8 cellular contexts compared by ENCODE assay signal in genomic region chr4:101527186-101527585, GRCh38.
A peak's percentile ranks its signal among the peaks of the same experiment; 100 is the strongest.
DNase-seq lines count a peak whose midpoint lies in the region; ATAC-seq and TF ChIP-seq lines count a peak whose summit lies in the region.

No MANE protein-coding gene starts in this region.

- TF ChIP-seq CTCF in natural killer cell (IDR thresholded peaks at IDR 0.05): no peak

- no peaks in the 10 kb centered on the region for H3K36me3 Mint-ChIP-seq in activated CD4-positive, alpha-beta T cell treated with anti-CD3 and anti-CD28 coated beads, Interleukin-2, amount 10 ng/mL, durations not matched to agents 7 days and 5 days (ENCODE audit: low read depth)
- H3K36me3 Mint-ChIP-seq in natural killer cell: no peaks in the 10 kb centered on the region

- H3K27ac Mint-ChIP-seq in activated CD4-positive, alpha-beta T cell treated with anti-CD3 and anti-CD28 coated beads, Interleukin-2, amount 10 ng/mL, durations not matched to agents 7 days and 5 days: no peak overlapping the region
- H3K27ac Mint-ChIP-seq in natural killer cell: peak overlapping the region; percentile 56 to 71

- peak; percentile 55 for DNase-seq in activated CD4-positive, alpha-beta T cell treated with anti-CD3 and anti-CD28 coated beads, Interleukin-2, amount 10 ng/mL, durations not matched to agents 7 days and 5 days
- DNase-seq in natural killer cell: peak; percentile 51
- DNase-seq in anterior cingulate cortex (lab: John Stamatoyannopoulos, UW): no peak
- no peak for DNase-seq in SHP77 (lab: John Stamatoyannopoulos, UW)
- DNase-seq in superior temporal gyrus (ENCODE audit: extremely low spot score): no peak
- no peak for DNase-seq in hippocampal formation (lab: John Stamatoyannopoulos, UW)

- no peak overlapping the region for H3K4me3 Mint-ChIP-seq in activated CD4-positive, alpha-beta T cell treated with anti-CD3 and anti-CD28 coated beads, Interleukin-2, amount 10 ng/mL, durations not matched to agents 7 days and 5 days
- H3K4me3 Mint-ChIP-seq in natural killer cell: peak overlapping the region; percentile 1

- H3K9me3 Mint-ChIP-seq in activated CD4-positive, alpha-beta T cell treated with anti-CD3 and anti-CD28 coated beads, Interleukin-2, amount 10 ng/mL, durations not matched to agents 7 days and 5 days: no peaks in the 10 kb centered on the region
- H3K9me3 Mint-ChIP-seq in natural killer cell: no peaks in the 10 kb centered on the region

- peaks cover 25% of the 10 kb centered on the region for H3K27me3 Mint-ChIP-seq in activated CD4-positive, alpha-beta T cell treated with anti-CD3 and anti-CD28 coated beads, Interleukin-2, amount 10 ng/mL, durations not matched to agents 7 days and 5 days
- H3K27me3 Mint-ChIP-seq in natural killer cell (ENCODE audit: low read depth in 2 of 2): peaks cover 50 to 55% of the 10 kb centered on the region in 2 donors

- CTCF ChIA-PET in activated CD4-positive, alpha-beta T cell treated with anti-CD3 and anti-CD28 coated beads, Interleukin-2, amount 10 ng/mL, durations not matched to agents 7 days and 5 days (lab: Charles Lee): interaction anchor here (1.2 to 1.6 kb wide), 2 partner anchors 9 to 14 kb away, joined by 3 to 4 read pairs; no protein-coding TSS in a partner anchor

- POLR2A ChIA-PET in activated CD4-positive, alpha-beta T cell treated with anti-CD3 and anti-CD28 coated beads, Interleukin-2, amount 10 ng/mL, durations not matched to agents 7 days and 5 days (lab: Charles Lee): no interaction called here

- ATAC-seq in GM18502 (IDR thresholded peaks at IDR 0.05; ENCODE audit: poor library complexity, unreplicated experiment): peak; percentile 99
- peak; percentile 95 for ATAC-seq in HG02885 (IDR thresholded peaks at IDR 0.05; ENCODE audit: poor library complexity, unreplicated experiment)
- ATAC-seq in natural killer cell: peak; percentile 95 to 98 (median 97)

- intact Hi-C loops in natural killer cell (cut with micrococcal nuclease): loop anchor here (1.0 to 2.0 kb wide), 2 partner anchors 109 to 180 kb away; partner anchors contain the start of gene PPP3CA

- H3K4me1 Mint-ChIP-seq in activated CD4-positive, alpha-beta T cell treated with anti-CD3 and anti-CD28 coated beads, Interleukin-2, amount 10 ng/mL, durations not matched to agents 7 days and 5 days: peaks cover 16% of the 10 kb centered on the region
- peaks cover 13 to 20% of the 10 kb centered on the region in 2 donors for H3K4me1 Mint-ChIP-seq in natural killer cell

Comparison
In these comparisons a context has a peak if more than half of its experiments do, and no peak if none do; other contexts are left out.
1. DNase-seq: peak in activated CD4-positive, alpha-beta T cell treated with anti-CD3 and anti-CD28 coated beads, Interleukin-2, amount 10 ng/mL, durations not matched to agents 7 days and 5 days (single experiment) and natural killer cell (single experiment); none in anterior cingulate cortex (0 of 58), SHP77 (0 of 2), superior temporal gyrus (single experiment) and hippocampal formation (0 of 2).
2. Peak in every context shown above with its lines, with median percentiles within 50 percentile points of each other: ATAC-seq.